In genomic region chr3:63047068-63047467, GRCh38 we compare ENCODE assay signal across 28 cellular contexts.
DNase-seq lines count a peak whose midpoint lies in the region; ATAC-seq, FAIRE-seq and TF ChIP-seq lines count a peak whose summit lies in the region.
"Had no signal": no experiment of that assay in that cellular context is flagged by ENCODE, and none has a peak within 500 bp of the region (broad histone marks: within the 10 kb centered on the region; RNA-seq: fewer than 3 reads in every experiment).

No MANE protein-coding gene starts in this region.

- no peak overlapping the region for H3K4me3 ChIP-seq in astrocyte (ENCODE audit: insufficient read depth, low read depth, low read length)
- H3K4me3 ChIP-seq: esophagus squamous epithelium, gastroesophageal sphincter, pancreas had no signal

- no peak overlapping the region for H2AFZ ChIP-seq in astrocyte (ENCODE audit: low read depth, low read length)

- peaks cover 3% of the 10 kb centered on the region for H3K9me3 Mint-ChIP-seq in astrocyte (ENCODE audit: unreplicated experiment)
- peaks cover 5 to 7% of the 10 kb centered on the region in 2 donors for H3K9me3 Mint-ChIP-seq in stimulated activated naive B cell treated with anti-CD40 and anti-IgM and Interleukin-4, amounts not matched to agents 10 μg/mL and 1 μg/mL and 100 μg/mL, for 72 hours
- H3K9me3 Mint-ChIP-seq in CD14-positive monocyte, result peaks cover 2 to 8% (median 5%) of the 10 kb centered on the region in 7 donors
- H3K9me3 Mint-ChIP-seq: activated naive CD4-positive, alpha-beta T cell treated with anti-CD3 and anti-CD28 coated beads, Interleukin-2, amount 10 ng/mL, durations not matched to agents 7 days and 5 days had no signal

- H3K79me2 ChIP-seq in astrocyte (ENCODE audit: insufficient read depth, low read length), result no peaks in the 10 kb centered on the region

- DNase-seq in NCI-H748 (lab: John Stamatoyannopoulos, UW; ENCODE audit: unreplicated experiment) (peak; percentile 27), NCI-H748 treated with DMSO at 0.1 percent for 48 hours (lab: John Stamatoyannopoulos, UW) (no peak), NAMALWA (ENCODE audit: low spot score) (peak; percentile 10), astrocyte (ENCODE audit: low read depth) (peak; percentile 38), NCI-H1436 (lab: John Stamatoyannopoulos, UW) (no peak), NCI-H82 (lab: John Stamatoyannopoulos, UW) (no peak), CD14-positive monocyte (ENCODE audit: low spot score) (no peak)
- DNase-seq in stimulated activated naive B cell treated with anti-CD40 and anti-IgM and Interleukin-4, amounts not matched to agents 10 μg/mL and 1 μg/mL and 100 μg/mL, for 72 hours, result no peak
- DNase-seq: activated naive CD4-positive, alpha-beta T cell treated with anti-CD3 and anti-CD28 coated beads, Interleukin-2, amount 10 ng/mL, durations not matched to agents 7 days and 5 days; activated T-cell treated with anti-CD3 and anti-CD28 coated beads, Interleukin-2, amount 50 U/mL, for 4 hours; aorta; DMS 273 treated with DMSO at 0.1 percent for 48 hours; effector CD8-positive, alpha-beta T cell; esophagus squamous epithelium; left cardiac atrium; NCI-H1048; NCI-H2107; NK-92 treated with Interleukin-12 subunit alpha and Interleukin-12 subunit beta, amount 100 ng/mL, for 24 hours; pancreas; right cardiac atrium; T-helper 9 cell had no signal

- no peaks in the 10 kb centered on the region for H3K27me3 Mint-ChIP-seq in astrocyte (ENCODE audit: low read depth, unreplicated experiment)
- no peaks in the 10 kb centered on the region for H3K27me3 Mint-ChIP-seq in stimulated activated naive B cell treated with anti-CD40 and anti-IgM and Interleukin-4, amounts not matched to agents 10 μg/mL and 1 μg/mL and 100 μg/mL, for 72 hours
- H3K27me3 Mint-ChIP-seq in CD14-positive monocyte (ENCODE audit: low read depth in 3 of 3), result peaks cover 0 to 3% (median 0%) of the 10 kb centered on the region in 3 donors
- H3K27me3 Mint-ChIP-seq: activated naive CD4-positive, alpha-beta T cell treated with anti-CD3 and anti-CD28 coated beads, Interleukin-2, amount 10 ng/mL, durations not matched to agents 7 days and 5 days; natural killer cell treated with Interleukin-12 subunit alpha and Interleukin-12 subunit beta and Interleukin-15 and Interleukin-18, amount 100 ng/mL, for 72 hours had no signal

- peaks cover 24% of the 10 kb centered on the region for H3K4me1 ChIP-seq in astrocyte (ENCODE audit: insufficient read depth, low read length)
- H3K4me1 ChIP-seq: esophagus squamous epithelium, gastroesophageal sphincter, pancreas had no signal

- no peaks in the 10 kb centered on the region for H3K36me3 ChIP-seq in astrocyte (ENCODE audit: insufficient read depth, low read length)
- H3K36me3 ChIP-seq: esophagus squamous epithelium, gastroesophageal sphincter, pancreas had no signal

- FAIRE-seq in astrocyte (lab: Jason Lieb, UNC), result no peak
- FAIRE-seq: GM12892, pancreas had no signal

- intact Hi-C loops in CD14-positive monocyte (cut with micrococcal nuclease), result no loop called here

- H4K20me1 ChIP-seq in astrocyte (ENCODE audit: insufficient read depth, low read length), result no peaks in the 10 kb centered on the region

- no peak overlapping the region for H3K4me3 Mint-ChIP-seq in astrocyte (ENCODE audit: unreplicated experiment)
- H3K4me3 Mint-ChIP-seq in stimulated activated naive B cell treated with anti-CD40 and anti-IgM and Interleukin-4, amounts not matched to agents 10 μg/mL and 1 μg/mL and 100 μg/mL, for 72 hours, result no peak overlapping the region
- H3K4me3 Mint-ChIP-seq in CD14-positive monocyte, result no peak overlapping the region
- H3K4me3 Mint-ChIP-seq: activated naive CD4-positive, alpha-beta T cell treated with anti-CD3 and anti-CD28 coated beads, Interleukin-2, amount 10 ng/mL, durations not matched to agents 7 days and 5 days; activated T-cell treated with anti-CD3 and anti-CD28 coated beads, Interleukin-2, amount 50 U/mL, for 4 hours; mesothelial cell of epicardium; natural killer cell treated with Interleukin-12 subunit alpha and Interleukin-12 subunit beta and Interleukin-15 and Interleukin-18, amount 100 ng/mL, for 72 hours had no signal

- H3K9me3 ChIP-seq in astrocyte (ENCODE audit: insufficient read depth, low read depth, low read length), result no peaks in the 10 kb centered on the region
- H3K9me3 ChIP-seq: esophagus squamous epithelium, gastroesophageal sphincter, pancreas had no signal

- H3K27ac ChIP-seq in astrocyte (ENCODE audit: low read depth, low read length), result no peak overlapping the region
- H3K27ac ChIP-seq: esophagus squamous epithelium, gastroesophageal sphincter, KMS-11, pancreas had no signal

- no peaks in the 10 kb centered on the region for H3K36me3 Mint-ChIP-seq in astrocyte (ENCODE audit: low read depth, unreplicated experiment)
- no peaks in the 10 kb centered on the region for H3K36me3 Mint-ChIP-seq in stimulated activated naive B cell treated with anti-CD40 and anti-IgM and Interleukin-4, amounts not matched to agents 10 μg/mL and 1 μg/mL and 100 μg/mL, for 72 hours
- no peaks in the 10 kb centered on the region for H3K36me3 Mint-ChIP-seq in CD14-positive monocyte
- H3K36me3 Mint-ChIP-seq: activated naive CD4-positive, alpha-beta T cell treated with anti-CD3 and anti-CD28 coated beads, Interleukin-2, amount 10 ng/mL, durations not matched to agents 7 days and 5 days; mesothelial cell of epicardium; natural killer cell treated with Interleukin-12 subunit alpha and Interleukin-12 subunit beta and Interleukin-15 and Interleukin-18, amount 100 ng/mL, for 72 hours had no signal

- no peak overlapping the region for H3K9ac ChIP-seq in astrocyte (ENCODE audit: low read length)
- H3K9ac ChIP-seq: KMS-11 had no signal

- H3K27ac Mint-ChIP-seq in astrocyte (ENCODE audit: unreplicated experiment), result no peak overlapping the region
- no peak overlapping the region for H3K27ac Mint-ChIP-seq in stimulated activated naive B cell treated with anti-CD40 and anti-IgM and Interleukin-4, amounts not matched to agents 10 μg/mL and 1 μg/mL and 100 μg/mL, for 72 hours
- H3K27ac Mint-ChIP-seq in CD14-positive monocyte, result no peak overlapping the region
- H3K27ac Mint-ChIP-seq: activated naive CD4-positive, alpha-beta T cell treated with anti-CD3 and anti-CD28 coated beads, Interleukin-2, amount 10 ng/mL, durations not matched to agents 7 days and 5 days; mesothelial cell of epicardium; natural killer cell treated with Interleukin-12 subunit alpha and Interleukin-12 subunit beta and Interleukin-15 and Interleukin-18, amount 100 ng/mL, for 72 hours had no signal

- no peak overlapping the region for H3K4me2 ChIP-seq in astrocyte (ENCODE audit: low read length)
- H3K4me2 ChIP-seq: KMS-11 had no signal

- H3K4me1 Mint-ChIP-seq in astrocyte (ENCODE audit: low read depth, unreplicated experiment) (peaks cover 46% of the 10 kb centered on the region), CD14-positive monocyte (no peaks in the 10 kb centered on the region)
- H3K4me1 Mint-ChIP-seq in stimulated activated naive B cell treated with anti-CD40 and anti-IgM and Interleukin-4, amounts not matched to agents 10 μg/mL and 1 μg/mL and 100 μg/mL, for 72 hours, result peaks cover 0 to 2% of the 10 kb centered on the region in 2 donors
- H3K4me1 Mint-ChIP-seq: activated naive CD4-positive, alpha-beta T cell treated with anti-CD3 and anti-CD28 coated beads, Interleukin-2, amount 10 ng/mL, durations not matched to agents 7 days and 5 days had no signal

- ATAC-seq in stimulated activated naive B cell treated with anti-CD40 and anti-IgM and Interleukin-4, amounts not matched to agents 10 μg/mL and 1 μg/mL and 100 μg/mL, for 72 hours (replicated peaks), result peak; percentile 65 to 82
- ATAC-seq: activated CD4-positive, CD25-positive, alpha-beta regulatory T cell treated with anti-CD3 and anti-CD28 coated beads, Interleukin-2, amount 50 U/mL, for 24 hours; activated T-cell treated with anti-CD3 and anti-CD28 coated beads, Interleukin-2, amount 50 U/mL, for 4 hours; gastroesophageal sphincter; left cardiac atrium; natural killer cell treated with Interleukin-12 subunit alpha and Interleukin-12 subunit beta and Interleukin-15 and Interleukin-18, amount 100 ng/mL, for 72 hours; right cardiac atrium; SK-N-SH treated with all-trans-retinoic acid at 6 μM for 48 hours had no signal

- TF ChIP-seq CTCF in astrocyte (IDR thresholded peaks at IDR 0.05; ENCODE audit: insufficient read depth, low read depth, low read length), result no peak
- no peak for TF ChIP-seq CTCF in CD14-positive monocyte (IDR thresholded peaks at IDR 0.05)

- no peaks in the 10 kb centered on the region for H3K27me3 ChIP-seq in astrocyte (ENCODE audit: insufficient read depth, low read length)
- H3K27me3 ChIP-seq: esophagus squamous epithelium, gastroesophageal sphincter, pancreas had no signal

Comparison
In these comparisons a context has a peak if more than half of its experiments do, and no peak if none do; other contexts are left out.
1. DNase-seq: peak in NCI-H748 (single experiment), NAMALWA (single experiment) and astrocyte (single experiment); none in NCI-H748 treated with DMSO at 0.1 percent for 48 hours (single experiment), stimulated activated naive B cell treated with anti-CD40 and anti-IgM and Interleukin-4, amounts not matched to agents 10 μg/mL and 1 μg/mL and 100 μg/mL, for 72 hours (single experiment), NCI-H1436 (single experiment), NCI-H82 (single experiment) and CD14-positive monocyte (single experiment).